In genomic region chr2:212109792-212110680, GRCh38 we compare ENCODE assay signal across 18 cellular contexts.
DNase-seq lines count a peak whose midpoint lies in the region; ATAC-seq, FAIRE-seq and TF ChIP-seq lines count a peak whose summit lies in the region.
"Had no signal": no experiment of that assay in that cellular context is flagged by ENCODE, and none has a peak within 500 bp of the region (broad histone marks: within the 10 kb centered on the region; RNA-seq: fewer than 3 reads in every experiment).

No MANE protein-coding gene starts in this region.

- TF ChIP-seq CTCF in WTC11 (IDR thresholded peaks at IDR 0.05) (no peak), endothelial cell of umbilical vein (IDR thresholded peaks at IDR 0.05; ENCODE audit: extremely low read depth in 1 of 2, insufficient read depth in 1 of 2, low read depth in 1 of 2, low read length in 2 of 2) (no peak)

- H3K9me3 Mint-ChIP-seq in WTC11: peaks cover 37% of the 10 kb centered on the region

- H3K79me2 ChIP-seq in endothelial cell of umbilical vein (ENCODE audit: control insufficient read depth, insufficient read depth, low read length): no peaks in the 10 kb centered on the region

- BruUV-seq in endothelial cell of umbilical vein (replicated peaks; lab: Mats Ljungman, UMichigan): no TSS peak

- H3K4me3 ChIP-seq in endothelial cell of umbilical vein (replicated peaks in 1 of 3; ENCODE audit: insufficient read depth in 1 of 3, low read depth in 1 of 3, low read length in 3 of 3): peak overlapping the region in 1 of 3 experiments; percentile 5
- no peak overlapping the region for H3K4me3 ChIP-seq in small intestine (ENCODE audit: low read depth in 1 of 2, low read length in 2 of 2)

- H3K27ac ChIP-seq in endothelial cell of umbilical vein (ENCODE audit: insufficient read depth, low read depth, low read length) (peak overlapping the region; percentile 20), small intestine (ENCODE audit: low read depth in 1 of 2, low read length in 1 of 2) (no peak overlapping the region)

- CTCF ChIA-PET in WTC11 (lab: Charles Lee): interaction anchor here (0.5 to 1.5 kb wide), 3 partner anchors 37 to 430 kb away, joined by 3 to 5 read pairs (median 4); no protein-coding TSS in a partner anchor
- CTCF ChIA-PET in endothelial cell of umbilical vein (lab: Charles Lee): interaction anchor here (0.9 to 2.1 kb wide), 11 partner anchors 11 to 231 kb away, joined by 3 to 17 read pairs (median 4); no protein-coding TSS in a partner anchor

- FAIRE-seq in endothelial cell of umbilical vein (lab: Jason Lieb, UNC) (peak; percentile 58), small intestine (lab: Jason Lieb, UNC) (no peak), GM12892 (lab: Jason Lieb, UNC) (no peak)
- FAIRE-seq: D721Med had no signal

- peaks cover 27% of the 10 kb centered on the region for H3K36me3 Mint-ChIP-seq in WTC11

- H3K4me3 Mint-ChIP-seq in WTC11: peak overlapping the region; percentile 43
- H3K4me3 Mint-ChIP-seq: IgD-negative memory B cell had no signal

- dilution Hi-C loops in endothelial cell of umbilical vein (cut with MboI; ENCODE audit: extremely low pct_ligation_motif_present, low sequenced_read_pairs): no loop called here

- H3K4me1 ChIP-seq in endothelial cell of umbilical vein (ENCODE audit: control insufficient read depth, extremely low read depth, insufficient read depth, low read length) (peaks cover 26% of the 10 kb centered on the region), small intestine (ENCODE audit: control insufficient read depth in 2 of 2, insufficient read depth in 1 of 2, low read depth in 1 of 2, low read length in 1 of 2) (peaks cover 0 to 2% of the 10 kb centered on the region in 2 donors)

- peaks cover 37% of the 10 kb centered on the region for H3K4me1 Mint-ChIP-seq in WTC11
- H3K4me1 Mint-ChIP-seq: IgD-negative memory B cell had no signal

- intact Hi-C loops in endothelial cell of umbilical vein (cut with micrococcal nuclease): loop anchor here (2.0 kb wide), 1 partner anchor 77 kb away; no protein-coding TSS in a partner anchor

- ATAC-seq in WTC11 (peak; percentile 87), GM19452 (IDR thresholded peaks at IDR 0.05; ENCODE audit: unreplicated experiment) (no peak)

- POLR2A ChIA-PET in WTC11 (lab: Charles Lee): interaction anchor here (0.7 kb wide), 1 partner anchor 1061 kb away, joined by 3 read pairs; no protein-coding TSS in a partner anchor
- POLR2A ChIA-PET in endothelial cell of umbilical vein (lab: Charles Lee): no interaction called here

- H4K20me1 ChIP-seq in endothelial cell of umbilical vein (replicated peaks; ENCODE audit: control insufficient read depth, extremely low read depth, insufficient read depth, low read length): no peaks in the 10 kb centered on the region

- WGBS in small intestine, 3 donors: 18 to 35% (median 22%) methylated on average over 7 of the region's 7 CpGs

- DNase-seq in WTC11 (ENCODE audit: low spot score) (no peak), endothelial cell of umbilical vein (ENCODE audit: low read depth, low spot score) (peak; percentile 92), left kidney (ENCODE audit: low read depth, low spot score) (peak; percentile 7), small intestine (peak; percentile 70), GM12892 (ENCODE audit: insufficient read length) (no peak), NCI-H1694 (lab: John Stamatoyannopoulos, UW) (no peak)
- DNase-seq: ACHN, H7, Karpas-422, NCI-H1417 treated with DMSO at 0.1 percent for 48 hours, NCI-H1930, NCI-H226, NCI-H524, NCI-H82, SIG-M5 had no signal

- TF ChIP-seq POLR2A in endothelial cell of umbilical vein (IDR thresholded peaks at IDR 0.05; ENCODE audit: low read depth, low read length) (no peak), GM12892 (IDR thresholded peaks at IDR 0.05; ENCODE audit: low read depth, low read length) (no peak)

- H3K27ac Mint-ChIP-seq in WTC11: peak overlapping the region; percentile 86
- H3K27ac Mint-ChIP-seq: IgD-negative memory B cell had no signal

- no peaks in the 10 kb centered on the region for H3K36me3 ChIP-seq in endothelial cell of umbilical vein (ENCODE audit: control insufficient read depth in 2 of 2, extremely low read depth in 1 of 2, insufficient read depth in 2 of 2, low read length in 2 of 2)
- H3K36me3 ChIP-seq in small intestine (ENCODE audit: control insufficient read depth in 2 of 2, insufficient read depth in 2 of 2, low read length in 2 of 2): no peaks in the 10 kb centered on the region

- H2AFZ ChIP-seq in endothelial cell of umbilical vein (ENCODE audit: low read depth, low read length): peak overlapping the region; percentile 31

- no peaks in the 10 kb centered on the region for H3K9me3 ChIP-seq in endothelial cell of umbilical vein (replicated peaks; ENCODE audit: control insufficient read depth, insufficient read depth, low read length)
- no peaks in the 10 kb centered on the region for H3K9me3 ChIP-seq in small intestine (ENCODE audit: control insufficient read depth, low read depth)

- no peaks in the 10 kb centered on the region for H3K27me3 Mint-ChIP-seq in WTC11 (ENCODE audit: low read depth)
- H3K27me3 Mint-ChIP-seq: IgD-negative memory B cell had no signal

- H3K9me1 ChIP-seq in endothelial cell of umbilical vein (replicated peaks; ENCODE audit: control insufficient read depth, extremely low read depth, insufficient read depth, low read length): no peaks in the 10 kb centered on the region

- H3K4me2 ChIP-seq in endothelial cell of umbilical vein (ENCODE audit: insufficient read depth, low read length): peak overlapping the region; percentile 67

- no peak overlapping the region for H3K9ac ChIP-seq in endothelial cell of umbilical vein (replicated peaks; ENCODE audit: extremely low read depth, insufficient read depth, low read length)

- H3K27me3 ChIP-seq in endothelial cell of umbilical vein (ENCODE audit: control insufficient read depth in 2 of 2, insufficient read depth in 2 of 2, low read length in 2 of 2) (no peaks in the 10 kb centered on the region), small intestine (ENCODE audit: control insufficient read depth in 2 of 2, insufficient read depth in 2 of 2, low read length in 2 of 2) (no peaks in the 10 kb centered on the region)

TF ChIP-seq in WTC11, 78 proteins besides CTCF, POLR2A, EP300 and RAD21 (continues in another document):
- no peak for TF ChIP-seq SOX15 (CRISPR knock-in tag; IDR thresholded peaks at IDR 0.05)
- TF ChIP-seq NFYB (CRISPR knock-in tag; conservative IDR thresholded peaks at IDR 0.05; ENCODE audit: low read depth): no peak
- no peak for TF ChIP-seq ETV6 (CRISPR knock-in tag; IDR thresholded peaks at IDR 0.05)
- no peak for TF ChIP-seq SMAD3 (CRISPR knock-in tag; IDR thresholded peaks at IDR 0.05; ENCODE audit: borderline replicate concordance)
- TF ChIP-seq ZNF396 (CRISPR knock-in tag; IDR thresholded peaks at IDR 0.05; ENCODE audit: borderline replicate concordance): no peak
- no peak for TF ChIP-seq ZNF219 (CRISPR knock-in tag; IDR thresholded peaks at IDR 0.05; ENCODE audit: borderline replicate concordance)
- TF ChIP-seq MYBL2 (CRISPR knock-in tag; IDR thresholded peaks at IDR 0.05): no peak

TF ChIP-seq in endothelial cell of umbilical vein, 7 proteins besides CTCF, POLR2A, EP300 and RAD21:
- no peak for TF ChIP-seq GATA2 (IDR thresholded peaks at IDR 0.05; ENCODE audit: insufficient read depth, insufficient read length, low read depth, low read length)
- no peak for TF ChIP-seq EZH2 (IDR thresholded peaks at IDR 0.05; ENCODE audit: borderline replicate concordance, low read depth, low read length, severe bottlenecking)
- TF ChIP-seq FOS (IDR thresholded peaks at IDR 0.05; ENCODE audit: borderline replicate concordance, insufficient read depth, low read length): peak; percentile 54
- TF ChIP-seq MAX (IDR thresholded peaks at IDR 0.05; ENCODE audit: insufficient read depth, insufficient read length): no peak
- peak; percentile 37 for TF ChIP-seq POLR2AphosphoS5 (IDR thresholded peaks at IDR 0.05; ENCODE audit: insufficient read depth, low read depth, low read length)
- no peak for TF ChIP-seq JUN (IDR thresholded peaks at IDR 0.05; ENCODE audit: borderline replicate concordance, insufficient read depth, insufficient read length, low read depth)

Comparison
In these comparisons a context has a peak if more than half of its experiments do, and no peak if none do; other contexts are left out.
1. DNase-seq: peak in endothelial cell of umbilical vein (single experiment), left kidney (single experiment) and small intestine (single experiment); none in WTC11 (single experiment), GM12892 (single experiment) and NCI-H1694 (single experiment).